ENCODE assay signal across 20 cellular contexts in the genomic region with DNA sequence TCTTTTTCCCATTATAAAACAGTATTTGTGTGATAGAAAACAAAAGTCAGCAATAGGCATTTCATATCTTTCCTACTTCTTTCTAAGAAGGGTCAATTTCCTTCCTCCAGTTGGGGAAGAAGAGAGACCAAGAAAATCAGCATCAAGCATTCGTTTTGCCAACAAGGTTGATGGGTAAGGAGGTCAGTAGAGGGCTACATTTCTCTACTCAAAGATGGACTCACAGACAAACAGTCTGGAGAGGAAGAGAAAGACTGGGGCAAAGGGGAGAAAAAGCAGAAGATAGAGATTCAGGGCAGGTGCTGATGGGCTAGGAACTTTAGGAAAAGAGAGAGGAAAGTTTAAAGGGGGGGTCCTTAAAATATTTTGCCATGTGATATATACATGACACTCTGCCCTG. TPM values are rescaled to one million over a fixed set of nuclear protein-coding genes. Genes with fewer than 3 reads are reported as not detected.
"Had no signal": no experiment of that assay in that cellular context is flagged by ENCODE, and none has a peak within 500 bp of the region (broad histone marks: within the 10 kb centered on the region; RNA-seq: fewer than 3 reads in every experiment).

No MANE protein-coding gene starts in this region.

- ATAC-seq: foreskin keratinocyte; left ventricle myocardium superior; psoas muscle; sciatic nerve; stimulated activated naive CD8-positive, alpha-beta T cell treated with anti-CD3 and anti-CD28 coated beads, Interleukin-15, Interleukin-2, amounts not matched to agents 100 U/mL and 50 U/mL, for 24 hours; WTC11 had no signal

- H3K4me3 ChIP-seq: adrenal gland, cardiac muscle cell, psoas muscle had no signal

- DNase-seq: activated CD4-positive, alpha-beta memory T cell treated with anti-CD3 and anti-CD28 coated beads, Interleukin-2, amount 10 ng/mL, durations not matched to agents 7 days and 5 days; activated CD4-positive, alpha-beta T cell treated with anti-CD3 and anti-CD28 coated beads for 4 hours; activated effector memory CD4-positive, alpha-beta T cell treated with anti-CD3 and anti-CD28 coated beads, Interleukin-2, amount 50 U/mL, for 16 hours; activated T-cell treated with anti-CD3 and anti-CD28 coated beads, Interleukin-2, amount 50 U/mL, for 48 hours; adrenal gland; foreskin keratinocyte; glutamatergic neuron; hypothalamus; left ventricle myocardium superior; mesendoderm; nephron progenitor cell; psoas muscle; stimulated activated naive CD8-positive, alpha-beta T cell treated with anti-CD3 and anti-CD28 coated beads, Interleukin-15, Interleukin-2, amounts not matched to agents 100 U/mL and 50 U/mL, for 24 hours had no signal

RNA-seq across cellular contexts. Expression of a gene that starts 8.6 kb away (rescaled TPM):
- total RNA-seq: activated CD4-positive, alpha-beta memory T cell treated with anti-CD3 and anti-CD28 coated beads, Interleukin-2, amount 10 ng/mL, durations not matched to agents 7 days and 5 days; adrenal gland; cardiac muscle cell; foreskin keratinocyte; kidney epithelial cell; left ventricle myocardium superior; omental fat pad; psoas muscle; sciatic nerve; temporal lobe; WTC11 had no signal
- polyA plus RNA-seq: adrenal gland, cardiac muscle cell, esophagus, foreskin keratinocyte, psoas muscle had no signal
